Comparison of ENCODE assay signal across 17 cellular contexts in genomic region chr4:153413827-153414226, GRCh38. TPM values are rescaled to one million over a fixed set of nuclear protein-coding genes. Genes with fewer than 3 reads are reported as not detected.
A peak's percentile ranks its signal among the peaks of the same experiment; 100 is the strongest.
DNase-seq lines count a peak whose midpoint lies in the region; ATAC-seq and TF ChIP-seq lines count a peak whose summit lies in the region.
"Had no signal": no experiment of that assay in that cellular context is flagged by ENCODE, and none has a peak within 500 bp of the region (broad histone marks: within the 10 kb centered on the region; RNA-seq: fewer than 3 reads in every experiment).

No MANE protein-coding gene starts in this region.

- peaks cover 14% of the 10 kb centered on the region for H3F3A ChIP-seq in SK-N-SH (replicated peaks; ENCODE audit: insufficient read depth)

- CTCF ChIA-PET in SK-N-SH (lab: Yijun Ruan, JAX) = no interaction called here

- H3K4me3 ChIP-seq in SK-N-SH (ENCODE audit: low read depth in 2 of 2, low read length in 1 of 2) (no peak overlapping the region), endodermal cell (ENCODE audit: low read length) (no peak overlapping the region), right cardiac atrium (ENCODE audit: low read length) (no peak overlapping the region), ascending aorta (no peak overlapping the region)
- H3K4me3 ChIP-seq: HAP-1 had no signal

- H3K27ac Mint-ChIP-seq in endodermal cell (peak overlapping the region; percentile 55), nephron progenitor cell (peak overlapping the region; percentile 96), HFFc6 (no peak overlapping the region)

- H3K27me3 Mint-ChIP-seq in endodermal cell (ENCODE audit: insufficient read depth) = no peaks in the 10 kb centered on the region
- H3K27me3 Mint-ChIP-seq in nephron progenitor cell (ENCODE audit: low read depth, poor library complexity) = no peaks in the 10 kb centered on the region
- no peaks in the 10 kb centered on the region for H3K27me3 Mint-ChIP-seq in HFFc6 (ENCODE audit: insufficient read depth)

- ATAC-seq in SK-N-SH treated with all-trans-retinoic acid at 6 μM for 48 hours (no peak), right cardiac atrium (no peak)

- H3K27ac ChIP-seq in SK-N-SH (ENCODE audit: low read depth in 2 of 2, low read length in 1 of 2) = no peak overlapping the region
- H3K27ac ChIP-seq in endodermal cell (ENCODE audit: low read depth, low read length) = peak overlapping the region; percentile 44
- H3K27ac ChIP-seq in right cardiac atrium (ENCODE audit: low read length) = no peak overlapping the region
- H3K27ac ChIP-seq in ascending aorta = no peak overlapping the region

- H3K9ac ChIP-seq in SK-N-SH (no peak overlapping the region), endodermal cell (ENCODE audit: extremely low read depth, low read length, poor library complexity, severe bottlenecking) (no peak overlapping the region)

- H3K9me2 ChIP-seq in SK-N-SH = no peaks in the 10 kb centered on the region

- peaks cover 2 to 7% of the 10 kb centered on the region in 2 experiments; a peak in 3 of 4 replicates for H3K4me1 ChIP-seq in SK-N-SH (ENCODE audit: control insufficient read depth in 1 of 2, insufficient read depth in 2 of 2, low read depth in 1 of 2, low read length in 1 of 2)
- no peaks in the 10 kb centered on the region for H3K4me1 ChIP-seq in endodermal cell (ENCODE audit: control insufficient read depth, insufficient read depth, low read length)
- H3K4me1 ChIP-seq in right cardiac atrium (ENCODE audit: control insufficient read depth, insufficient read depth, low read length) = no peaks in the 10 kb centered on the region
- peaks cover 3 to 11% of the 10 kb centered on the region in 2 donors for H3K4me1 ChIP-seq in ascending aorta

- no peaks in the 10 kb centered on the region for H3K79me2 ChIP-seq in SK-N-SH (ENCODE audit: insufficient read depth)

- H3K36me3 Mint-ChIP-seq in endodermal cell (ENCODE audit: low read depth) (peaks cover 6% of the 10 kb centered on the region), nephron progenitor cell (ENCODE audit: low read depth) (peaks cover 33% of the 10 kb centered on the region), HFFc6 (ENCODE audit: low read depth) (no peaks in the 10 kb centered on the region)

- H3K9me3 ChIP-seq in SK-N-SH (no peaks in the 10 kb centered on the region), endodermal cell (ENCODE audit: control insufficient read depth, low read length) (no peaks in the 10 kb centered on the region), right cardiac atrium (ENCODE audit: control insufficient read depth, low read length) (no peaks in the 10 kb centered on the region), ascending aorta (no peaks in the 10 kb centered on the region)
- H3K9me3 ChIP-seq: HAP-1 had no signal

- TF ChIP-seq EP300 in SK-N-SH (IDR thresholded peaks at IDR 0.05; ENCODE audit: borderline replicate concordance in 1 of 2, low read depth in 1 of 2, low read length in 1 of 2) = no peak

- H3K4me2 ChIP-seq in SK-N-SH = no peak overlapping the region

- H3K4me1 Mint-ChIP-seq in endodermal cell = no peaks in the 10 kb centered on the region
- peaks cover 20% of the 10 kb centered on the region for H3K4me1 Mint-ChIP-seq in nephron progenitor cell
- H3K4me1 Mint-ChIP-seq in HFFc6 (ENCODE audit: low read depth) = peaks cover 22% of the 10 kb centered on the region

- H3K36me3 ChIP-seq in SK-N-SH (replicated peaks in 1 of 2; ENCODE audit: control insufficient read depth in 1 of 2, insufficient read depth in 2 of 2, low read length in 1 of 2) (no peaks in the 10 kb centered on the region), endodermal cell (ENCODE audit: control insufficient read depth, insufficient read depth, low read length) (no peaks in the 10 kb centered on the region), ascending aorta (no peaks in the 10 kb centered on the region)

- H3K9me3 Mint-ChIP-seq in endodermal cell (no peaks in the 10 kb centered on the region), nephron progenitor cell (no peaks in the 10 kb centered on the region), HFFc6 (no peaks in the 10 kb centered on the region)

- DNase-seq in SK-N-SH = no peak
- no peak for DNase-seq in endodermal cell
- no peak for DNase-seq in nephron progenitor cell
- DNase-seq in right cardiac atrium = no peak
- DNase-seq in HFFc6 = no peak
- no peak for DNase-seq in ascending aorta (ENCODE audit: low spot score in 2 of 2)
- no peak for DNase-seq in stimulated activated CD4-positive, alpha-beta T cell treated with anti-CD3 and anti-CD28 coated beads, Interleukin-2, amount 100 ng/mL, for 48 hours
- DNase-seq: 8988T, C1 segment of cervical spinal cord, NCI-H187, NCI-H2171, NCI-H446, NCI-H69, OCI-M1, RPMI8226 had no signal

- 0 out of 2 replicates have a peak overlapping the region, but pooled peaks have one; percentile 39 for H2AFZ ChIP-seq in SK-N-SH (ENCODE audit: low read depth)

- TF ChIP-seq RAD21 in SK-N-SH (IDR thresholded peaks at IDR 0.05; ENCODE audit: low read length) = no peak

- TF ChIP-seq CTCF in SK-N-SH (IDR thresholded peaks at IDR 0.05) (no peak), endodermal cell (conservative IDR thresholded peaks at IDR 0.05) (no peak), nephron progenitor cell (IDR thresholded peaks at IDR 0.05) (no peak), HFFc6 (IDR thresholded peaks at IDR 0.05) (no peak), ascending aorta (IDR thresholded peaks at IDR 0.05) (no peak)

- H3K4me3 Mint-ChIP-seq in endodermal cell = no peak overlapping the region
- no peak overlapping the region for H3K4me3 Mint-ChIP-seq in nephron progenitor cell
- H3K4me3 Mint-ChIP-seq in HFFc6 = no peak overlapping the region

- POLR2A ChIA-PET in SK-N-SH (lab: Yijun Ruan, JAX) = no interaction called here

- intact Hi-C loops in right cardiac atrium (cut with DNase I) (no loop called here), ascending aorta (cut with DNase I) (no loop called here)

- H3K27me3 ChIP-seq in SK-N-SH (ENCODE audit: insufficient read depth) (no peaks in the 10 kb centered on the region), endodermal cell (ENCODE audit: control insufficient read depth, insufficient read depth, low read length, poor library complexity, severe bottlenecking) (no peaks in the 10 kb centered on the region), right cardiac atrium (ENCODE audit: control insufficient read depth, insufficient read depth) (no peaks in the 10 kb centered on the region), ascending aorta (no peaks in the 10 kb centered on the region)

- no peaks in the 10 kb centered on the region for H4K20me1 ChIP-seq in SK-N-SH (ENCODE audit: insufficient read depth)

TF ChIP-seq in SK-N-SH, 30 proteins besides CTCF, POLR2A, EP300 and RAD21:
- TF ChIP-seq RFX5 (IDR thresholded peaks at IDR 0.05; ENCODE audit: low read length) (no peak), FOSL2 (IDR thresholded peaks at IDR 0.05; ENCODE audit: borderline replicate concordance, low read depth) (no peak), USF2 (IDR thresholded peaks at IDR 0.05; ENCODE audit: borderline replicate concordance, low read depth, low read length) (no peak), YY1 (IDR thresholded peaks at IDR 0.05; ENCODE audit: low read depth) (no peak), MEF2A (IDR thresholded peaks at IDR 0.05; ENCODE audit: borderline replicate concordance, low read depth) (no peak)

TF ChIP-seq in SK-N-SH treated with all-trans-retinoic acid at 6 μM for 48 hours, 23 proteins besides CTCF, POLR2A, EP300 and RAD21:
- TF ChIP-seq, protein P1, sequence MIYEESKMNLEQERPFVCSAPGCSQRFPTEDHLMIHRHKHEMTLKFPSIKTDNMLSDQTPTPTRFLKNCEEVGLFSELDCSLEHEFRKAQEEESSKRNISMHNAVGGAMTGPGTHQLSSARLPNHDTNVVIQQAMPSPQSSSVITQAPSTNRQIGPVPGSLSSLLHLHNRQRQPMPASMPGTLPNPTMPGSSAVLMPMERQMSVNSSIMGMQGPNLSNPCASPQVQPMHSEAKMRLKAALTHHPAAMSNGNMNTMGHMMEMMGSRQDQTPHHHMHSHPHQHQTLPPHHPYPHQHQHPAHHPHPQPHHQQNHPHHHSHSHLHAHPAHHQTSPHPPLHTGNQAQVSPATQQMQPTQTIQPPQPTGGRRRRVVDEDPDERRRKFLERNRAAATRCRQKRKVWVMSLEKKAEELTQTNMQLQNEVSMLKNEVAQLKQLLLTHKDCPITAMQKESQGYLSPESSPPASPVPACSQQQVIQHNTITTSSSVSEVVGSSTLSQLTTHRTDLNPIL (CRISPR knock-in tag; IDR thresholded peaks at IDR 0.05; ENCODE audit: low read depth) = no peak
- TF ChIP-seq, protein P2, sequence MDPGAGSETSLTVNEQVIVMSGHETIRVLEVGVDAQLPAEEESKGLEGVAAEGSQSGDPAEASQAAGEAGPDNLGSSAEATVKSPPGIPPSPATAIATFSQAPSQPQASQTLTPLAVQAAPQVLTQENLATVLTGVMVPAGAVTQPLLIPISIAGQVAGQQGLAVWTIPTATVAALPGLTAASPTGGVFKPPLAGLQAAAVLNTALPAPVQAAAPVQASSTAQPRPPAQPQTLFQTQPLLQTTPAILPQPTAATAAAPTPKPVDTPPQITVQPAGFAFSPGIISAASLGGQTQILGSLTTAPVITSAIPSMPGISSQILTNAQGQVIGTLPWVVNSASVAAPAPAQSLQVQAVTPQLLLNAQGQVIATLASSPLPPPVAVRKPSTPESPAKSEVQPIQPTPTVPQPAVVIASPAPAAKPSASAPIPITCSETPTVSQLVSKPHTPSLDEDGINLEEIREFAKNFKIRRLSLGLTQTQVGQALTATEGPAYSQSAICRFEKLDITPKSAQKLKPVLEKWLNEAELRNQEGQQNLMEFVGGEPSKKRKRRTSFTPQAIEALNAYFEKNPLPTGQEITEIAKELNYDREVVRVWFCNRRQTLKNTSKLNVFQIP (CRISPR knock-in tag; IDR thresholded peaks at IDR 0.05; ENCODE audit: borderline replicate concordance, low read depth) = no peak
- TF ChIP-seq RARB (CRISPR knock-in tag; IDR thresholded peaks at IDR 0.05) (no peak), ZNF8 (CRISPR knock-in tag; IDR thresholded peaks at IDR 0.05) (no peak), ISL1 (CRISPR knock-in tag; IDR thresholded peaks at IDR 0.05) (no peak), SNAI2 (CRISPR knock-in tag; IDR thresholded peaks at IDR 0.05) (no peak), OSR1 (CRISPR knock-in tag; IDR thresholded peaks at IDR 0.05) (no peak)

RNA-seq across cellular contexts. Expression of gene TMEM131L, which starts 52.3 kb away (rescaled TPM):
- polyA plus RNA-seq in SK-N-SH (2012; rRNA removed) = 6.2 and 6.8 TPM in 2 replicates
- polyA plus RNA-seq in SK-N-SH (2012; cell fraction: cytosol; rRNA removed) = 4.6 and 4.9 TPM in 2 replicates
- polyA plus RNA-seq in SK-N-SH (2012; cell fraction: nucleus; rRNA removed) = 15.8 and 17.0 TPM in 2 replicates
- total RNA-seq in endodermal cell = 10 to 100 TPM in 1 of 2 donors, 1 to 10 TPM in 1; 6.2 to 10.8 TPM
- polyA plus RNA-seq in endodermal cell (2013, experiment 1 of 2) = 22.2 TPM
- polyA plus RNA-seq in endodermal cell (2013, experiment 2 of 2) = 19.4 TPM
- total RNA-seq in right cardiac atrium = 10 to 100 TPM in 3 of 4 donors, 1 to 10 TPM in 1; 9.0 to 13.3 (median 11.3) TPM
- 4.6 TPM for polyA plus RNA-seq in right cardiac atrium
- 1 to 10 TPM; 7.7 to 8.9 (median 8.0) TPM for total RNA-seq in HFFc6 (2021; fragmentation: NEBNext Ultra II Directional; extraction: Animal tissue kit (Norgen Biotek cat#: 25700))
- total RNA-seq in ascending aorta = 6.9 TPM
